1 cellular context compared by ENCODE assay signal in genomic region chr6:64113703-64114102, GRCh38.
TF ChIP-seq lines count a peak whose summit lies in the region.

No MANE protein-coding gene starts in this region.

TF ChIP-seq in GM12878, 131 proteins besides CTCF, POLR2A, EP300 and RAD21 (continued from another document):
- TF ChIP-seq E4F1 (IDR thresholded peaks at IDR 0.05; ENCODE audit: borderline replicate concordance, partially characterized antibody): no peak
